7 cellular contexts compared by ENCODE assay signal in the genomic region with DNA sequence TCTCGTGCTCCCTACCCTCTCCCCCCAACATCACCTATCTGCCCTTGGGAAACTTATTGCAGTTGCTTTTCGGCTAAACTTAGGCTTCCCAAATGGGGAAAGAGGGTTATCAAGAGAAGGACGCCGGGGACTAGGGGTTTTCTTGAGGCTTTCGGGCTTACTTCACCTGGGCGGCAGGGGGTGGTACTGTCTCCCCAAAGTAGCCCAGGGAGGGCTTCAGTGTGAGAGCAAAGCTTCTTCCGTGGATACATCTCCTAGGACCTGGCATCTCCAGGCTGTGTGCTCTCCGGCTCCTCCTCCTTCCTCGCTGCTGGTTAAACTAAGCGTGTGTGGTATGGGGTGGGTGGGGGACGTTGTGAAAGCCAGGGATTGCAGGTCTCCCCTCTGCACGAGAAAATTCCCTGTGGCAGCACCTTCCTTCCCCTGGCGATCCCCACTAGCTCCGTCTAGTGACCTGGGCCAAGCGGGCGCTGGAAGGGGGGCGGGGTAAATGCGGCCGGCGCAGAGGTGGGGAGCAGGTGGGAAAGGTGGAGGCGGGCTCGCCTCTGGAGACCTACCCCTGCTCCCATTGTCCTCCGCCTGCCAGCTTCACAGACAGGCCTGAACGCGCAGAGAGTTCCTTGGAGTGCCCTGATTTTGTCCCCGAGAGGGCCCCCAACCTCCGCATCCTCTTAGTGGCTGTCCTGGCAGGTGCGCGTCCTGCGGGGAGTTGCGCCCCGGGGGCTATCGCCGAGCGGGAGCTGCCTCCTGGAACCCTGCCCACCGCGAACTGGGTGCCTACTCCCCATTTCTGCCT. TPM values are rescaled to one million over a fixed set of nuclear protein-coding genes. Genes with fewer than 3 reads are reported as not detected.
DNase-seq lines count a peak whose midpoint lies in the region; ATAC-seq and TF ChIP-seq lines count a peak whose summit lies in the region.

No MANE protein-coding gene starts in this region.

- peak overlapping the region; percentile 79 to 83 for H3K4me3 ChIP-seq in aorta (ENCODE audit: low read length in 2 of 2)

- no peak for TF ChIP-seq CTCF in endothelial cell (IDR thresholded peaks at IDR 0.05; ENCODE audit: unreplicated experiment)

- no peaks in the 10 kb centered on the region for H3K27me3 ChIP-seq in aorta (ENCODE audit: control insufficient read depth in 1 of 2, insufficient read depth in 2 of 2, low read length in 1 of 2)

- peak overlapping the region; percentile 98 for H3K4me3 Mint-ChIP-seq in endothelial cell (ENCODE audit: unreplicated experiment)

- ATAC-seq in GM19452 (IDR thresholded peaks at IDR 0.05; ENCODE audit: unreplicated experiment) (peak; percentile 8), aorta (ENCODE audit: low FRiP score) (peak; percentile 31)

- 0 to 1% methylated on average over 36 to 37 of the region's 37 CpGs for WGBS in aorta, 2 donors

- H3K4me1 ChIP-seq in aorta (ENCODE audit: control insufficient read depth in 1 of 2, insufficient read depth in 2 of 2, low read length in 2 of 2): no peaks in the 10 kb centered on the region

- no peaks in the 10 kb centered on the region for H3K36me3 ChIP-seq in aorta (ENCODE audit: control insufficient read depth in 1 of 2, insufficient read depth in 2 of 2, low read length in 1 of 2)

- H3K36me3 Mint-ChIP-seq in endothelial cell (ENCODE audit: low read depth, unreplicated experiment): peaks cover 12% of the 10 kb centered on the region

- peak overlapping the region; percentile 10 to 66 for H3K27ac ChIP-seq in aorta (ENCODE audit: low read depth in 1 of 2, low read length in 2 of 2)

- no peaks in the 10 kb centered on the region for H3K9me3 ChIP-seq in aorta (ENCODE audit: control insufficient read depth, low read length)

- H3K27me3 Mint-ChIP-seq in endothelial cell (ENCODE audit: unreplicated experiment): peaks cover 8% of the 10 kb centered on the region

- DNase-seq in NCI-H146 treated with DMSO at 0.1 percent for 48 hours (lab: John Stamatoyannopoulos, UW; ENCODE audit: unreplicated experiment): peak; percentile 32
- peak; percentile 22 for DNase-seq in endothelial cell (ENCODE audit: low spot score)
- peak; percentile 31 for DNase-seq in myocyte (ENCODE audit: low read depth)
- DNase-seq in aorta: peak; percentile 62 to 79
- no peak for DNase-seq in SW 1271 (lab: John Stamatoyannopoulos, UW)
- DNase-seq in HCEC 1CT: no peak

- peaks cover 12% of the 10 kb centered on the region for H3K4me1 Mint-ChIP-seq in endothelial cell (ENCODE audit: unreplicated experiment)

- intact Hi-C loops in aorta (cut with DNase I): loop anchor here (1.0 to 10.0 kb wide), 9 partner anchors 105 to 1037 kb away; no protein-coding TSS in a partner anchor

- peak overlapping the region; percentile 44 for H3K27ac Mint-ChIP-seq in endothelial cell (ENCODE audit: unreplicated experiment)

- no peaks in the 10 kb centered on the region for H3K9me3 Mint-ChIP-seq in endothelial cell (ENCODE audit: unreplicated experiment)

RNA-seq across cellular contexts. Expression of a gene that starts 1.2 kb away (rescaled TPM):
- total RNA-seq in endothelial cell (ENCODE audit: unreplicated experiment) (73.1 TPM), myocyte (12.0 and 16.2 TPM in 2 replicates), aorta (100 to 1,000 TPM in 1 of 2 donors, 10 to 100 TPM in 1; 87.1 to 155 TPM)
- 79.1 TPM for polyA plus RNA-seq in myocyte (2012)
- polyA plus RNA-seq in aorta: 10 to 100 TPM; 14.7 to 27.7 TPM

Comparison
In these comparisons a context has a peak if more than half of its experiments do, and no peak if none do; other contexts are left out.
1. DNase-seq: peak in NCI-H146 treated with DMSO at 0.1 percent for 48 hours (single experiment), endothelial cell (single experiment), myocyte (single experiment) and aorta (2 of 2); none in SW 1271 (0 of 2) and HCEC 1CT (single experiment).